8 cellular contexts compared by ENCODE assay signal in genomic region chr11:119030029-119030328, GRCh38. TPM values are rescaled to one million over a fixed set of nuclear protein-coding genes. Genes with fewer than 3 reads are reported as not detected.
DNase-seq lines count a peak whose midpoint lies in the region; ATAC-seq, FAIRE-seq and TF ChIP-seq lines count a peak whose summit lies in the region.

No MANE protein-coding gene starts in this region.

- H3K9me3 ChIP-seq in CD4-positive, CD25-positive, alpha-beta regulatory T cell (ENCODE audit: control insufficient read depth in 2 of 2, low read length in 2 of 2), result no peaks in the 10 kb centered on the region
- no peaks in the 10 kb centered on the region for H3K9me3 ChIP-seq in NT2/D1 (ENCODE audit: insufficient read depth, low read length)
- H3K9me3 ChIP-seq in pancreas, result no peaks in the 10 kb centered on the region

- no peak for ATAC-seq in CD4-positive, CD25-positive, alpha-beta regulatory T cell (ENCODE audit: low read depth in 2 of 2)
- ATAC-seq in GM21619 (IDR thresholded peaks at IDR 0.05; ENCODE audit: unreplicated experiment) (peak; percentile 7), pancreas (no peak)

- peak overlapping the region; percentile 82 to 98 (median 94) for H3K4me3 Mint-ChIP-seq in CD4-positive, CD25-positive, alpha-beta regulatory T cell
- peak overlapping the region; percentile 79 for H3K4me3 Mint-ChIP-seq in endothelial cell (ENCODE audit: unreplicated experiment)

- peaks cover 17% of the 10 kb centered on the region for H3K4me1 ChIP-seq in CD4-positive, CD25-positive, alpha-beta regulatory T cell (ENCODE audit: control insufficient read depth, insufficient read depth, low read length, poor library complexity, severe bottlenecking)
- peaks cover 10% of the 10 kb centered on the region for H3K4me1 ChIP-seq in NT2/D1 (ENCODE audit: insufficient read depth, insufficient read length)
- H3K4me1 ChIP-seq in pancreas, result peaks cover 4 to 26% (median 11%) of the 10 kb centered on the region in 3 donors

- no peak for FAIRE-seq in pancreas (lab: Jason Lieb, UNC)

- H3K36me3 Mint-ChIP-seq in CD4-positive, CD25-positive, alpha-beta regulatory T cell, result peaks cover 8% of the 10 kb centered on the region
- H3K36me3 Mint-ChIP-seq in endothelial cell (ENCODE audit: low read depth, unreplicated experiment), result peaks cover 8% of the 10 kb centered on the region

- H3K36me3 ChIP-seq in CD4-positive, CD25-positive, alpha-beta regulatory T cell (ENCODE audit: control insufficient read depth, insufficient read depth, low read length), result peaks cover 10% of the 10 kb centered on the region
- H3K36me3 ChIP-seq in NT2/D1 (ENCODE audit: insufficient read depth, insufficient read length, low read length), result peaks cover 42% of the 10 kb centered on the region
- peaks cover 0 to 11% (median 6%) of the 10 kb centered on the region in 3 donors for H3K36me3 ChIP-seq in pancreas

- H3K9ac ChIP-seq in NT2/D1 (ENCODE audit: insufficient read length, low read depth), result peak overlapping the region; percentile 82

- H3K27ac Mint-ChIP-seq in CD4-positive, CD25-positive, alpha-beta regulatory T cell, result peak overlapping the region in 2 of 3 donors; percentile 82 to 90
- H3K27ac Mint-ChIP-seq in endothelial cell (ENCODE audit: unreplicated experiment), result no peak overlapping the region

- peak overlapping the region; percentile 88 for H3K27ac ChIP-seq in CD4-positive, CD25-positive, alpha-beta regulatory T cell (ENCODE audit: insufficient read depth, low read length, poor library complexity, severe bottlenecking)
- H3K27ac ChIP-seq in pancreas, result peak overlapping the region; percentile 77 to 87 (median 86)

- intact Hi-C loops in pancreas (cut with DNase I), result no loop called here

- peak overlapping the region; percentile 60 for H3K4me3 ChIP-seq in CD4-positive, CD25-positive, alpha-beta regulatory T cell (ENCODE audit: low read depth, low read length)
- H3K4me3 ChIP-seq in NT2/D1 (ENCODE audit: insufficient read length, low read depth) (peak overlapping the region; percentile 80), pancreas (peak overlapping the region; percentile 40 to 76 (median 53))

- 1% methylated on average over 13 of the region's 13 CpGs for WGBS in pancreas, 2 donors

- H3K27me3 ChIP-seq in CD4-positive, CD25-positive, alpha-beta regulatory T cell (ENCODE audit: control insufficient read depth, insufficient read depth, low read length), result no peaks in the 10 kb centered on the region
- H3K27me3 ChIP-seq in NT2/D1 (ENCODE audit: insufficient read depth, insufficient read length) (no peaks in the 10 kb centered on the region), pancreas (no peaks in the 10 kb centered on the region)

- peaks cover 2% of the 10 kb centered on the region for H3K27me3 Mint-ChIP-seq in CD4-positive, CD25-positive, alpha-beta regulatory T cell
- H3K27me3 Mint-ChIP-seq in endothelial cell (ENCODE audit: unreplicated experiment), result peaks cover 3% of the 10 kb centered on the region

- H3K4me1 Mint-ChIP-seq in CD4-positive, CD25-positive, alpha-beta regulatory T cell, result peaks cover 0 to 27% (median 14%) of the 10 kb centered on the region in 4 donors
- H3K4me1 Mint-ChIP-seq in endothelial cell (ENCODE audit: unreplicated experiment), result peaks cover 18% of the 10 kb centered on the region

- DNase-seq in CD4-positive, CD25-positive, alpha-beta regulatory T cell, result no peak
- DNase-seq in NT2/D1 (ENCODE audit: low read depth, low spot score) (no peak), endothelial cell (ENCODE audit: low spot score) (no peak), pancreas (peak in 1 of 6 donors; percentile 38), islet precursor cell (no peak), cerebellar nuclear complex (lab: John Stamatoyannopoulos, UW) (no peak), ureter (ENCODE audit: low spot score) (no peak)

- H3K9me3 Mint-ChIP-seq in CD4-positive, CD25-positive, alpha-beta regulatory T cell, result no peaks in the 10 kb centered on the region
- no peaks in the 10 kb centered on the region for H3K9me3 Mint-ChIP-seq in endothelial cell (ENCODE audit: unreplicated experiment)

- no peak for TF ChIP-seq CTCF in endothelial cell (IDR thresholded peaks at IDR 0.05; ENCODE audit: unreplicated experiment)
- no peak for TF ChIP-seq CTCF in pancreas (IDR thresholded peaks at IDR 0.05)

RNA-seq across cellular contexts. Expression of gene SLC37A4, which starts 0.7 kb away (rescaled TPM):
- 6.8 TPM for total RNA-seq in CD4-positive, CD25-positive, alpha-beta regulatory T cell
- 10 to 100 TPM in 3 of 4 donors, 1 to 10 TPM in 1; 6.9 to 14.7 (median 10.8) TPM for polyA plus RNA-seq in CD4-positive, CD25-positive, alpha-beta regulatory T cell
- total RNA-seq in endothelial cell (ENCODE audit: unreplicated experiment) (21.9 TPM), pancreas (10 to 100 TPM; 27.1 to 41.6 (median 32.6) TPM), ureter (16.9 TPM)
- polyA plus RNA-seq in pancreas, result 100 to 1,000 TPM in 1 of 2 donors, 10 to 100 TPM in 1; 67.0 to 163 TPM

RNA-seq across cellular contexts. Expression of gene TRAPPC4, which starts 11.4 kb away (rescaled TPM):
- total RNA-seq in CD4-positive, CD25-positive, alpha-beta regulatory T cell, result 82.9 TPM
- polyA plus RNA-seq in CD4-positive, CD25-positive, alpha-beta regulatory T cell, result 100 to 1,000 TPM; 135 to 179 (median 151) TPM
- total RNA-seq in endothelial cell (ENCODE audit: unreplicated experiment) (60.4 TPM), pancreas (10 to 100 TPM; 13.7 to 36.5 (median 27.2) TPM), ureter (72.4 TPM)
- 10 to 100 TPM; 21.6 to 55.7 TPM for polyA plus RNA-seq in pancreas

RNA-seq across cellular contexts. Expression of gene RPS25, which starts 11.8 kb away (rescaled TPM):
- total RNA-seq in CD4-positive, CD25-positive, alpha-beta regulatory T cell, result 1,801 TPM
- polyA plus RNA-seq in CD4-positive, CD25-positive, alpha-beta regulatory T cell, result 1,000 to 10,000 TPM; 3,291 to 5,953 (median 5,138) TPM
- total RNA-seq in endothelial cell (ENCODE audit: unreplicated experiment), result 1,293 TPM
- total RNA-seq in pancreas, result 100 to 1,000 TPM; 536 to 863 (median 675) TPM
- polyA plus RNA-seq in pancreas, result 1,000 to 10,000 TPM; 1,298 to 1,472 TPM
- total RNA-seq in ureter, result 1,353 TPM

RNA-seq across cellular contexts. Expression of gene HYOU1, which starts 27.0 kb away (rescaled TPM):
- total RNA-seq in CD4-positive, CD25-positive, alpha-beta regulatory T cell, result 108 TPM
- 10 to 100 TPM; 13.4 to 15.0 (median 14.6) TPM for polyA plus RNA-seq in CD4-positive, CD25-positive, alpha-beta regulatory T cell
- 243 TPM for total RNA-seq in endothelial cell (ENCODE audit: unreplicated experiment)
- 100 to 1,000 TPM; 105 to 210 (median 169) TPM for total RNA-seq in pancreas
- 10 to 100 TPM; 79.2 to 79.8 TPM for polyA plus RNA-seq in pancreas
- total RNA-seq in ureter, result 162 TPM

RNA-seq across cellular contexts. Expression of gene CENATAC, which starts 32.0 kb away (rescaled TPM):
- 116 TPM for total RNA-seq in CD4-positive, CD25-positive, alpha-beta regulatory T cell
- 10 to 100 TPM in 3 of 4 donors, 1 to 10 TPM in 1; 10.0 to 14.4 (median 11.9) TPM for polyA plus RNA-seq in CD4-positive, CD25-positive, alpha-beta regulatory T cell
- total RNA-seq in endothelial cell (ENCODE audit: unreplicated experiment) (34.7 TPM), pancreas (10 to 100 TPM in 4 of 6 donors, 1 to 10 TPM in 2; 9.1 to 21.3 (median 14.0) TPM), ureter (51.6 TPM)
- polyA plus RNA-seq in pancreas, result 10 to 100 TPM; 61.1 to 86.2 TPM
